In the genomic region with DNA sequence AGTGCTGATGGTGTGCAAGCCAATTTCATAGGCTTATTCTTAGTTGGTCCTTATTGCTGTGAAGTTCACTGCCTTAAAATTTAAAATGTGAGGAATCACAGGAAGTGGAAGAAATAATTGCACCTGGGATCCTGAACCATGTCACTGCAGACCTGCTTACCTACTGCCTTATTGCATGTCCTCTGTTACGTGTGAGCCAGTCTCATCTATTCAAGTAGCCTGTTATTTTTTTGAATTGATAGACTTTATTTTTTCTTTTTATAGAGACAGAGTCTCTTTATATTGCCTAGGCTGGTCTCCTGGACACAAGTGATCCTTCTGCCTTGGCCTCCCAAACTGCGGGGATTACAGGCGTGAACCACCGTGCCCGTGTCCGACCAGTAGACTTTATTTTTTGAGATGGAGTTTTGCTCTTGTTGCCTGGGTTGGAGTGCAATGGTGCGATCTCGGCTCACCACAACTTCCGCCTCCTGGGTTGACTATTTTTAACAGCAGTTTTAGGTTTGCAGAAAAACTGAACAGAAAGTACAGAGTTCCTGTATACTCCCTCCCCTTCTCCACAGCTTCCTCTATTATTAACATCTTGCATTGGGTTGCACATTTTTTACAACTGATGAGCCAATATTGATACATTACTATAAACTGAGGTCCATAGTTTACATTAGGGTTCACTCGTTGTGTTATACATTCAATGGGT, we compare ENCODE assay signal across 9 cellular contexts. TPM values are rescaled to one million over a fixed set of nuclear protein-coding genes. Genes with fewer than 3 reads are reported as not detected.
A peak's percentile ranks its signal among the peaks of the same experiment; 100 is the strongest.
DNase-seq lines count a peak whose midpoint lies in the region; ATAC-seq and TF ChIP-seq lines count a peak whose summit lies in the region.
"Had no signal": no experiment of that assay in that cellular context is flagged by ENCODE, and none has a peak within 500 bp of the region (broad histone marks: within the 10 kb centered on the region; RNA-seq: fewer than 3 reads in every experiment).

No MANE protein-coding gene starts in this region.

- peak; percentile 99 for ATAC-seq in GM18907 (IDR thresholded peaks at IDR 0.05; ENCODE audit: unreplicated experiment)
- ATAC-seq in HG02884 (IDR thresholded peaks at IDR 0.05; ENCODE audit: unreplicated experiment) = peak; percentile 97

- no peak for TF ChIP-seq EP300 in ovary (IDR thresholded peaks at IDR 0.05)

- peaks cover 35% of the 10 kb centered on the region for H3K4me1 ChIP-seq in effector memory CD4-positive, alpha-beta T cell (ENCODE audit: control insufficient read depth, insufficient read depth, low read length, poor library complexity, severe bottlenecking)
- H3K4me1 ChIP-seq in ovary (ENCODE audit: insufficient read depth) = no peaks in the 10 kb centered on the region

- peak overlapping the region; percentile 28 for H3K27ac ChIP-seq in effector memory CD4-positive, alpha-beta T cell (ENCODE audit: insufficient read depth, low read length, poor library complexity, severe bottlenecking)
- H3K27ac ChIP-seq in ovary (no peak overlapping the region), coronary artery (no peak overlapping the region)
- H3K27ac ChIP-seq: KMS-11 had no signal

- intact Hi-C loops in ovary (cut with DNase I) = no loop called here

- no peaks in the 10 kb centered on the region for H3K36me3 ChIP-seq in effector memory CD4-positive, alpha-beta T cell (ENCODE audit: control insufficient read depth, insufficient read depth, low read length)
- H3K36me3 ChIP-seq in ovary = no peaks in the 10 kb centered on the region

- no peak for TF ChIP-seq POLR2A in ovary (IDR thresholded peaks at IDR 0.05)

- 87 to 94% (median 89%) methylated on average over 10 of the region's 10 CpGs for WGBS in ovary, 3 donors

- no peaks in the 10 kb centered on the region for H3K9me3 ChIP-seq in effector memory CD4-positive, alpha-beta T cell (ENCODE audit: control insufficient read depth, low read length)
- no peaks in the 10 kb centered on the region for H3K9me3 ChIP-seq in ovary

- H3K27me3 ChIP-seq in effector memory CD4-positive, alpha-beta T cell (replicated peaks; ENCODE audit: control insufficient read depth, insufficient read depth, low read length, poor library complexity, severe bottlenecking) = no peaks in the 10 kb centered on the region
- no peaks in the 10 kb centered on the region for H3K27me3 ChIP-seq in ovary

- H3K4me3 ChIP-seq in effector memory CD4-positive, alpha-beta T cell (ENCODE audit: insufficient read depth, low read depth, low read length, poor library complexity, severe bottlenecking) = peak overlapping the region; percentile 20
- no peak overlapping the region for H3K4me3 ChIP-seq in ovary
- H3K4me3 ChIP-seq in coronary artery = no peak overlapping the region

- DNase-seq in OCI-M1 (lab: John Stamatoyannopoulos, UW) = peak; percentile 86
- peak in 1 of 3 donors; percentile 20 for DNase-seq in effector memory CD4-positive, alpha-beta T cell
- DNase-seq in cerebellar cortex (ENCODE audit: low spot score) = no peak
- DNase-seq in H4 (ENCODE audit: low spot score) = no peak
- no peak for DNase-seq in ovary
- no peak for DNase-seq in coronary artery (ENCODE audit: low spot score)

- TF ChIP-seq CTCF in ovary (IDR thresholded peaks at IDR 0.05) (no peak), coronary artery (IDR thresholded peaks at IDR 0.05) (no peak)

RNA-seq across cellular contexts. Expression of a gene that starts 14.0 kb away (rescaled TPM):
- total RNA-seq in H4 (2014; rRNA removed; shearing (Covaris generic)) = 3.4 and 3.8 TPM in 2 replicates
- 10 to 100 TPM in 6 of 7 donors, 1 to 10 TPM in 1; 6.7 to 24.3 (median 13.7) TPM for total RNA-seq in ovary
- polyA plus RNA-seq in ovary = 1 to 10 TPM; 3.0 to 5.3 TPM
